Comparison of ENCODE assay signal across 9 cellular contexts in genomic region chr13:46639033-46639981, GRCh38.
DNase-seq lines count a peak whose midpoint lies in the region; ATAC-seq and TF ChIP-seq lines count a peak whose summit lies in the region.
"Had no signal": no experiment of that assay in that cellular context is flagged by ENCODE, and none has a peak within 500 bp of the region (broad histone marks: within the 10 kb centered on the region; RNA-seq: fewer than 3 reads in every experiment).

No MANE protein-coding gene starts in this region.

- DNase-seq in DMS 273 (lab: John Stamatoyannopoulos, UW; ENCODE audit: unreplicated experiment) (peak; percentile 30), DMS 273 treated with DMSO at 0.1 percent for 48 hours (lab: John Stamatoyannopoulos, UW) (no peak), smooth muscle cell (lab: John Stamatoyannopoulos, UW; ENCODE audit: unreplicated experiment) (no peak), NCI-H226 (no peak), NCI-H748 treated with DMSO at 0.1 percent for 48 hours (lab: John Stamatoyannopoulos, UW) (no peak), NK-92 (lab: John Stamatoyannopoulos, UW; ENCODE audit: unreplicated experiment) (no peak)

- H3F3A ChIP-seq in smooth muscle cell (ENCODE audit: low read depth), result no peaks in the 10 kb centered on the region

- peak overlapping the region; percentile 61 for H3K27ac ChIP-seq in smooth muscle cell (ENCODE audit: low read depth)
- H3K27ac ChIP-seq: 22Rv1 had no signal

- no peak overlapping the region for H2AFZ ChIP-seq in smooth muscle cell (ENCODE audit: low read depth)

- peaks cover 19% of the 10 kb centered on the region for H3K4me1 ChIP-seq in smooth muscle cell (ENCODE audit: low read depth)

- H3K79me2 ChIP-seq in smooth muscle cell (ENCODE audit: low read depth), result peaks cover 96% of the 10 kb centered on the region

- H3K27me3 ChIP-seq in smooth muscle cell (ENCODE audit: low read depth), result no peaks in the 10 kb centered on the region

- ATAC-seq in HG02642 (IDR thresholded peaks at IDR 0.05; ENCODE audit: poor library complexity, unreplicated experiment) (peak; percentile 89), SK-N-SH treated with all-trans-retinoic acid at 6 μM for 48 hours (peak; percentile 51)

- no peaks in the 10 kb centered on the region for H3K9me3 ChIP-seq in smooth muscle cell (replicated peaks; ENCODE audit: low read depth)

- H4K20me1 ChIP-seq in smooth muscle cell (ENCODE audit: low read depth), result peaks cover 81% of the 10 kb centered on the region

- peak overlapping the region; percentile 72 for H3K4me2 ChIP-seq in smooth muscle cell

- H3K9ac ChIP-seq in smooth muscle cell (ENCODE audit: low read depth), result no peak overlapping the region

- no peak for TF ChIP-seq CTCF in smooth muscle cell (IDR thresholded peaks at IDR 0.05; ENCODE audit: borderline replicate concordance, insufficient read depth, poor library complexity, severe bottlenecking)

- H3K36me3 ChIP-seq in smooth muscle cell (ENCODE audit: low read depth), result no peaks in the 10 kb centered on the region

- no peak overlapping the region for H3K4me3 ChIP-seq in smooth muscle cell

- 35% methylated on average over 5 of the region's 5 CpGs for WGBS in smooth muscle cell (ENCODE audit: low lambda C conversion rate)

TF ChIP-seq in SK-N-SH treated with all-trans-retinoic acid at 6 μM for 48 hours, 23 proteins besides CTCF, POLR2A, EP300 and RAD21:
- no peak for TF ChIP-seq ZNF70 (CRISPR knock-in tag; IDR thresholded peaks at IDR 0.05)
- no peak for TF ChIP-seq CREB5 (CRISPR knock-in tag; IDR thresholded peaks at IDR 0.05; ENCODE audit: low read depth)
- TF ChIP-seq ZFP3 (CRISPR knock-in tag; IDR thresholded peaks at IDR 0.05), result no peak
- TF ChIP-seq TCF4 (CRISPR knock-in tag; IDR thresholded peaks at IDR 0.05; ENCODE audit: borderline replicate concordance), result no peak
- TF ChIP-seq CSDC2 (CRISPR knock-in tag; IDR thresholded peaks at IDR 0.05), result no peak
- TF ChIP-seq POU6F1 (CRISPR knock-in tag; IDR thresholded peaks at IDR 0.05; ENCODE audit: borderline replicate concordance, low read depth), result no peak
- no peak for TF ChIP-seq CSRNP3 (CRISPR knock-in tag; IDR thresholded peaks at IDR 0.05)
